In genomic region chr6:27388293-27389197, GRCh38 we compare ENCODE assay signal across 8 cellular contexts.
DNase-seq lines count a peak whose midpoint lies in the region; ATAC-seq lines count a peak whose summit lies in the region.

TSS of gene ZNF391 (plus strand) at chr6:27388759. CDS start at chr6:27400371, 11,612 bp downstream.

- H3K9me3 ChIP-seq in iPS-18c (ENCODE audit: control insufficient read depth, insufficient read depth, low read length): no peaks in the 10 kb centered on the region

- peak within 1 kb of the TSS; percentile 89 for H3K4me3 ChIP-seq in iPS-18c (ENCODE audit: insufficient read depth, low read depth, low read length)
- H3K4me3 ChIP-seq in skin epidermis: peak within 1 kb of the TSS; percentile 46 to 74 (median 61)

- ATAC-seq in HG02884 (IDR thresholded peaks at IDR 0.05; ENCODE audit: unreplicated experiment): peak; percentile 89

- in situ Hi-C loops in T47D (cut with HindIII; ENCODE audit: low pct_unique_long_range_greater_than_20kb, low sequenced_read_pairs): no loop called here

- DNase-seq in DMS53 (lab: John Stamatoyannopoulos, UW): peak; percentile 59
- DNase-seq in DMS53 treated with DMSO at 0.1 percent for 48 hours (lab: John Stamatoyannopoulos, UW; ENCODE audit: unreplicated experiment): no peak
- peak; percentile 2 for DNase-seq in NCI-H1694 treated with DMSO at 0.1 percent for 48 hours (lab: John Stamatoyannopoulos, UW)
- DNase-seq in UCSD-AML1 (lab: John Stamatoyannopoulos, UW; ENCODE audit: unreplicated experiment): peak; percentile 72
- DNase-seq in T47D (ENCODE audit: low read depth in 1 of 2, low spot score in 1 of 2): peak; percentile 67 to 68

- peak within 1 kb of the TSS in 19 of 21 experiments; percentile 35 to 83 (median 75) for H3K27ac ChIP-seq in skin epidermis
